In genomic region chr5:54905942-54906537, GRCh38 we compare ENCODE assay signal across 8 cellular contexts.
DNase-seq lines count a peak whose midpoint lies in the region; ATAC-seq, FAIRE-seq and TF ChIP-seq lines count a peak whose summit lies in the region.

No MANE protein-coding gene starts in this region.

- TF ChIP-seq POLR2A in vagina (IDR thresholded peaks at IDR 0.05), result no peak

- H3K27me3 ChIP-seq in AG04450 (ENCODE audit: control insufficient read depth, insufficient read depth, low read length) (no peaks in the 10 kb centered on the region), pancreas (no peaks in the 10 kb centered on the region), vagina (no peaks in the 10 kb centered on the region)

- ATAC-seq in pancreas (peak in 3 of 4 donors; percentile 34 to 76 (median 62)), HG02571 (IDR thresholded peaks at IDR 0.05; ENCODE audit: unreplicated experiment) (no peak)

- H3K4me1 ChIP-seq in pancreas (no peaks in the 10 kb centered on the region), vagina (no peaks in the 10 kb centered on the region)

- H3K9me3 ChIP-seq in AG04450 (ENCODE audit: control insufficient read depth, insufficient read depth, low read length), result no peaks in the 10 kb centered on the region
- no peaks in the 10 kb centered on the region for H3K9me3 ChIP-seq in pancreas
- H3K9me3 ChIP-seq in vagina, result no peaks in the 10 kb centered on the region

- H3K36me3 ChIP-seq in pancreas (no peaks in the 10 kb centered on the region), vagina (no peaks in the 10 kb centered on the region)

- H3K4me3 ChIP-seq in AG04450 (ENCODE audit: low read depth, low read length) (no peak overlapping the region), fibroblast of the aortic adventitia (ENCODE audit: low read depth, low read length) (no peak overlapping the region), pancreas (no peak overlapping the region), vagina (no peak overlapping the region)

- POLR2A ChIA-PET in AG04450 (lab: Yijun Ruan, JAX), result interaction anchor here (1.8 kb wide), 1 partner anchor 254 kb away, joined by 12 read pairs; the partner anchor contains the start of gene GPX8

- peak; percentile 59 for DNase-seq in AG04450 (ENCODE audit: low read depth, low spot score)
- DNase-seq in OCI-M2 (lab: John Stamatoyannopoulos, UW; ENCODE audit: unreplicated experiment), result peak; percentile 19
- DNase-seq in activated T-cell treated with anti-CD3 and anti-CD28 coated beads, Interleukin-2, amount 50 U/mL, for 48 hours, result peak; percentile 81 to 85
- DNase-seq in fibroblast of the aortic adventitia (ENCODE audit: low read depth), result peak; percentile 88
- peak in 5 of 6 donors; percentile 16 to 74 (median 39) for DNase-seq in pancreas
- DNase-seq in vagina (ENCODE audit: extremely low spot score in 2 of 2), result no peak

- no peak overlapping the region for H3K27ac ChIP-seq in AG04450 (ENCODE audit: low read depth, low read length)
- H3K27ac ChIP-seq in pancreas, result no peak overlapping the region
- no peak overlapping the region for H3K27ac ChIP-seq in vagina

- WGBS in pancreas, 2 donors, result 3 to 5% methylated on average over 3 of the region's 3 CpGs

- CTCF ChIA-PET in AG04450 (lab: Charles Lee), result interaction anchor here (0.6 to 6.3 kb wide), 40 partner anchors 8 to 1469 kb away, joined by 3 to 85 read pairs (median 4); partner anchors contain the start of genes ESM1 and GPX8

- intact Hi-C loops in pancreas (cut with DNase I) (loop anchor here in 2 of 3 donors (5.0 to 10.0 kb wide), 2 partner anchors 241 to 249 kb away; no protein-coding TSS in a partner anchor), vagina (cut with DNase I) (no loop called here)

- peak; percentile 67 for FAIRE-seq in pancreas (lab: Jason Lieb, UNC)

- TF ChIP-seq CTCF in AG04450 (IDR thresholded peaks at IDR 0.05; ENCODE audit: low read depth, low read length), result peak; percentile 79
- TF ChIP-seq CTCF in GM12874 (IDR thresholded peaks at IDR 0.05; ENCODE audit: insufficient read depth, low read depth, low read length), result peak; percentile 28; the same call in 1 of the 2 replicates
- TF ChIP-seq CTCF in fibroblast of the aortic adventitia (IDR thresholded peaks at IDR 0.05; ENCODE audit: insufficient read depth, low read length), result peak; percentile 72
- peak; percentile 10 to 44 (median 32) for TF ChIP-seq CTCF in pancreas (IDR thresholded peaks at IDR 0.05)
- TF ChIP-seq CTCF in vagina (IDR thresholded peaks at IDR 0.05), result peak in 2 of 3 experiments; percentile 29 to 34

Comparison
In these comparisons a context has a peak if more than half of its experiments do, and no peak if none do; other contexts are left out.
1. DNase-seq: peak in AG04450 (single experiment), OCI-M2 (single experiment), activated T-cell treated with anti-CD3 and anti-CD28 coated beads, Interleukin-2, amount 50 U/mL, for 48 hours (2 of 2), fibroblast of the aortic adventitia (single experiment) and pancreas (5 of 6); none in vagina (0 of 2).
2. CTCF ChIP-seq: peak in every context shown above with its lines; median percentile 79 in AG04450; 72 in fibroblast of the aortic adventitia; 32 in pancreas; 32 in vagina; 28 in GM12874.